ENCODE assay signal across 18 cellular contexts in genomic region chr17:80936218-80936617, GRCh38. TPM values are rescaled to one million over a fixed set of nuclear protein-coding genes. Genes with fewer than 3 reads are reported as not detected.
A peak's percentile ranks its signal among the peaks of the same experiment; 100 is the strongest.
DNase-seq lines count a peak whose midpoint lies in the region; ATAC-seq and TF ChIP-seq lines count a peak whose summit lies in the region.
"Had no signal": no experiment of that assay in that cellular context is flagged by ENCODE, and none has a peak within 500 bp of the region (broad histone marks: within the 10 kb centered on the region; RNA-seq: fewer than 3 reads in every experiment).

No MANE protein-coding gene starts in this region.

- CTCF ChIA-PET in activated CD4-positive, alpha-beta memory T cell treated with anti-CD3 and anti-CD28 coated beads, Interleukin-2, amount 10 ng/mL, durations not matched to agents 7 days and 5 days (lab: Charles Lee) = interaction anchor here (1.0 kb wide), 1 partner anchor 37 kb away, joined by 4 read pairs; no protein-coding TSS in a partner anchor
- CTCF ChIA-PET in activated CD4-positive, alpha-beta memory T cell treated with anti-CD3 and anti-CD28 coated beads for 36 hours (lab: Charles Lee) = interaction anchor here (0.7 kb wide), 1 partner anchor 472 kb away, joined by 3 read pairs; no protein-coding TSS in a partner anchor
- CTCF ChIA-PET in CD4-positive, alpha-beta T cell (lab: Charles Lee) = no interaction called here

- intact Hi-C loops in activated CD4-positive, alpha-beta memory T cell treated with anti-CD3 and anti-CD28 coated beads for 36 hours (cut with micrococcal nuclease) = no loop called here
- intact Hi-C loops in CD4-positive, alpha-beta T cell (cut with DNase I, micrococcal nuclease) = no loop called here

- H3K27me3 ChIP-seq in CD4-positive, alpha-beta T cell (ENCODE audit: control insufficient read depth, insufficient read depth, low read length) = no peaks in the 10 kb centered on the region

- no peaks in the 10 kb centered on the region for H3K9me3 ChIP-seq in CD4-positive, alpha-beta T cell (ENCODE audit: control insufficient read depth, low read length)

- H3K9me3 Mint-ChIP-seq in activated CD4-positive, alpha-beta memory T cell treated with anti-CD3 and anti-CD28 coated beads, Interleukin-2, amount 10 ng/mL, durations not matched to agents 7 days and 5 days = no peaks in the 10 kb centered on the region
- no peaks in the 10 kb centered on the region for H3K9me3 Mint-ChIP-seq in activated CD4-positive, alpha-beta memory T cell treated with anti-CD3 and anti-CD28 coated beads for 36 hours
- H3K9me3 Mint-ChIP-seq in CD4-positive, alpha-beta T cell = no peaks in the 10 kb centered on the region
- H3K9me3 Mint-ChIP-seq in activated T-helper 17 cell treated with anti-CD3 and anti-CD28 coated beads, Interleukin-2, amount 50 U/mL, for 72 hours = no peaks in the 10 kb centered on the region
- H3K9me3 Mint-ChIP-seq in stimulated activated effector memory CD8-positive, alpha-beta T cell treated with anti-CD3 and anti-CD28 coated beads, Interleukin-12 subunit alpha, Interleukin-12 subunit beta, amount 100 ng/mL, for 72 hours = no peaks in the 10 kb centered on the region
- H3K9me3 Mint-ChIP-seq: CD8-positive, alpha-beta T cell; GM23338 had no signal

- H3K27ac ChIP-seq in CD4-positive, alpha-beta T cell (ENCODE audit: low read depth, low read length) = no peak overlapping the region
- H3K27ac ChIP-seq: C4-2B had no signal

- DNase-seq in activated CD4-positive, alpha-beta memory T cell treated with anti-CD3 and anti-CD28 coated beads, Interleukin-2, amount 10 ng/mL, durations not matched to agents 7 days and 5 days = no peak
- no peak for DNase-seq in activated CD4-positive, alpha-beta memory T cell treated with anti-CD3 and anti-CD28 coated beads for 36 hours
- no peak for DNase-seq in CD4-positive, alpha-beta T cell
- DNase-seq in stimulated activated effector memory CD8-positive, alpha-beta T cell treated with anti-CD3 and anti-CD28 coated beads, Interleukin-12 subunit alpha, Interleukin-12 subunit beta, amount 100 ng/mL, for 72 hours (ENCODE audit: low spot score in 2 of 2) = no peak
- DNase-seq: 8988T; ACHN; CD8-positive, alpha-beta T cell; COR-L47; DMS153; DMS79 treated with DMSO at 0.1 percent for 48 hours; EL; GDM1; H7 had no signal

- no peak for TF ChIP-seq CTCF in CD4-positive, alpha-beta T cell (IDR thresholded peaks at IDR 0.05)

- POLR2A ChIA-PET in activated CD4-positive, alpha-beta memory T cell treated with anti-CD3 and anti-CD28 coated beads, Interleukin-2, amount 10 ng/mL, durations not matched to agents 7 days and 5 days (lab: Charles Lee) = interaction anchor here (1.4 to 4.1 kb wide), 2 partner anchors 12 to 46 kb away, joined by 3 to 37 read pairs; no protein-coding TSS in a partner anchor
- POLR2A ChIA-PET in activated CD4-positive, alpha-beta memory T cell treated with anti-CD3 and anti-CD28 coated beads for 36 hours (lab: Charles Lee) = no interaction called here
- POLR2A ChIA-PET in CD4-positive, alpha-beta T cell (lab: Charles Lee) = no interaction called here

- peak overlapping the region; percentile 23 for H3K27ac Mint-ChIP-seq in activated CD4-positive, alpha-beta memory T cell treated with anti-CD3 and anti-CD28 coated beads, Interleukin-2, amount 10 ng/mL, durations not matched to agents 7 days and 5 days
- H3K27ac Mint-ChIP-seq in activated CD4-positive, alpha-beta memory T cell treated with anti-CD3 and anti-CD28 coated beads for 36 hours = no peak overlapping the region
- H3K27ac Mint-ChIP-seq in CD4-positive, alpha-beta T cell = peak overlapping the region; percentile 73
- H3K27ac Mint-ChIP-seq in activated T-helper 17 cell treated with anti-CD3 and anti-CD28 coated beads, Interleukin-2, amount 50 U/mL, for 72 hours = peak overlapping the region; percentile 86
- H3K27ac Mint-ChIP-seq in stimulated activated effector memory CD8-positive, alpha-beta T cell treated with anti-CD3 and anti-CD28 coated beads, Interleukin-12 subunit alpha, Interleukin-12 subunit beta, amount 100 ng/mL, for 72 hours = peak overlapping the region; percentile 76
- H3K27ac Mint-ChIP-seq: CD8-positive, alpha-beta T cell; GM23338 had no signal

- no peak for ATAC-seq in CD4-positive, alpha-beta T cell (ENCODE audit: poor library complexity)
- peak; percentile 7 for ATAC-seq in activated T-helper 17 cell treated with anti-CD3 and anti-CD28 coated beads, Interleukin-2, amount 50 U/mL, for 72 hours (replicated peaks)
- ATAC-seq in stimulated activated effector memory CD8-positive, alpha-beta T cell treated with anti-CD3 and anti-CD28 coated beads, Interleukin-12 subunit alpha, Interleukin-12 subunit beta, amount 100 ng/mL, for 72 hours = peak; percentile 60
- ATAC-seq in HG02973 (IDR thresholded peaks at IDR 0.05; ENCODE audit: unreplicated experiment) (no peak), HG03521 (IDR thresholded peaks at IDR 0.05; ENCODE audit: unreplicated experiment) (no peak)
- ATAC-seq: CD8-positive, alpha-beta T cell; GM23338 had no signal

- peaks cover 49% of the 10 kb centered on the region for H3K36me3 Mint-ChIP-seq in activated CD4-positive, alpha-beta memory T cell treated with anti-CD3 and anti-CD28 coated beads, Interleukin-2, amount 10 ng/mL, durations not matched to agents 7 days and 5 days (ENCODE audit: low read depth)
- H3K36me3 Mint-ChIP-seq in activated CD4-positive, alpha-beta memory T cell treated with anti-CD3 and anti-CD28 coated beads for 36 hours = peaks cover 3% of the 10 kb centered on the region
- H3K36me3 Mint-ChIP-seq in CD4-positive, alpha-beta T cell (ENCODE audit: low read depth) = peaks cover 5% of the 10 kb centered on the region
- H3K36me3 Mint-ChIP-seq in activated T-helper 17 cell treated with anti-CD3 and anti-CD28 coated beads, Interleukin-2, amount 50 U/mL, for 72 hours (ENCODE audit: low read depth) = peaks cover 97% of the 10 kb centered on the region
- peaks cover 62% of the 10 kb centered on the region for H3K36me3 Mint-ChIP-seq in stimulated activated effector memory CD8-positive, alpha-beta T cell treated with anti-CD3 and anti-CD28 coated beads, Interleukin-12 subunit alpha, Interleukin-12 subunit beta, amount 100 ng/mL, for 72 hours

- H3K4me1 Mint-ChIP-seq in activated CD4-positive, alpha-beta memory T cell treated with anti-CD3 and anti-CD28 coated beads, Interleukin-2, amount 10 ng/mL, durations not matched to agents 7 days and 5 days = peaks cover 51% of the 10 kb centered on the region
- H3K4me1 Mint-ChIP-seq in activated CD4-positive, alpha-beta memory T cell treated with anti-CD3 and anti-CD28 coated beads for 36 hours (ENCODE audit: low read depth) = peaks cover 41% of the 10 kb centered on the region
- peaks cover 25% of the 10 kb centered on the region for H3K4me1 Mint-ChIP-seq in CD4-positive, alpha-beta T cell (ENCODE audit: low read depth)
- peaks cover 47% of the 10 kb centered on the region for H3K4me1 Mint-ChIP-seq in activated T-helper 17 cell treated with anti-CD3 and anti-CD28 coated beads, Interleukin-2, amount 50 U/mL, for 72 hours
- H3K4me1 Mint-ChIP-seq in stimulated activated effector memory CD8-positive, alpha-beta T cell treated with anti-CD3 and anti-CD28 coated beads, Interleukin-12 subunit alpha, Interleukin-12 subunit beta, amount 100 ng/mL, for 72 hours = peaks cover 48% of the 10 kb centered on the region

- H3K4me3 Mint-ChIP-seq in activated CD4-positive, alpha-beta memory T cell treated with anti-CD3 and anti-CD28 coated beads, Interleukin-2, amount 10 ng/mL, durations not matched to agents 7 days and 5 days = no peak overlapping the region
- H3K4me3 Mint-ChIP-seq in activated CD4-positive, alpha-beta memory T cell treated with anti-CD3 and anti-CD28 coated beads for 36 hours = no peak overlapping the region
- no peak overlapping the region for H3K4me3 Mint-ChIP-seq in CD4-positive, alpha-beta T cell
- peak overlapping the region; percentile 62 for H3K4me3 Mint-ChIP-seq in activated T-helper 17 cell treated with anti-CD3 and anti-CD28 coated beads, Interleukin-2, amount 50 U/mL, for 72 hours
- no peak overlapping the region for H3K4me3 Mint-ChIP-seq in stimulated activated effector memory CD8-positive, alpha-beta T cell treated with anti-CD3 and anti-CD28 coated beads, Interleukin-12 subunit alpha, Interleukin-12 subunit beta, amount 100 ng/mL, for 72 hours
- H3K4me3 Mint-ChIP-seq: CD8-positive, alpha-beta T cell; GM23338 had no signal

- H3K27me3 Mint-ChIP-seq in activated CD4-positive, alpha-beta memory T cell treated with anti-CD3 and anti-CD28 coated beads, Interleukin-2, amount 10 ng/mL, durations not matched to agents 7 days and 5 days = no peaks in the 10 kb centered on the region
- H3K27me3 Mint-ChIP-seq in activated CD4-positive, alpha-beta memory T cell treated with anti-CD3 and anti-CD28 coated beads for 36 hours = no peaks in the 10 kb centered on the region
- H3K27me3 Mint-ChIP-seq in CD4-positive, alpha-beta T cell = no peaks in the 10 kb centered on the region
- H3K27me3 Mint-ChIP-seq in activated T-helper 17 cell treated with anti-CD3 and anti-CD28 coated beads, Interleukin-2, amount 50 U/mL, for 72 hours = no peaks in the 10 kb centered on the region

RNA-seq across cellular contexts. Expression of gene CHMP6, which starts 55.4 kb away (rescaled TPM):
- 10 to 100 TPM; 30.3 to 31.6 TPM for total RNA-seq in activated CD4-positive, alpha-beta memory T cell treated with anti-CD3 and anti-CD28 coated beads, Interleukin-2, amount 10 ng/mL, durations not matched to agents 7 days and 5 days
- 10 to 100 TPM; 17.1 to 17.3 TPM for total RNA-seq in activated CD4-positive, alpha-beta memory T cell treated with anti-CD3 and anti-CD28 coated beads for 36 hours
- 10 to 100 TPM; 11.5 to 13.3 TPM for total RNA-seq in CD4-positive, alpha-beta T cell
- 10 to 100 TPM; 17.2 to 19.8 TPM for total RNA-seq in activated T-helper 17 cell treated with anti-CD3 and anti-CD28 coated beads, Interleukin-2, amount 50 U/mL, for 72 hours

Comparison
In these comparisons a context has a peak if more than half of its experiments do, and no peak if none do; other contexts are left out.
1. ATAC-seq: peak in activated T-helper 17 cell treated with anti-CD3 and anti-CD28 coated beads, Interleukin-2, amount 50 U/mL, for 72 hours (single experiment) and stimulated activated effector memory CD8-positive, alpha-beta T cell treated with anti-CD3 and anti-CD28 coated beads, Interleukin-12 subunit alpha, Interleukin-12 subunit beta, amount 100 ng/mL, for 72 hours (single experiment); none in CD4-positive, alpha-beta T cell (single experiment), HG02973 (single experiment) and HG03521 (single experiment).